Comparison of ENCODE assay signal across 1 cellular context in the genomic region with DNA sequence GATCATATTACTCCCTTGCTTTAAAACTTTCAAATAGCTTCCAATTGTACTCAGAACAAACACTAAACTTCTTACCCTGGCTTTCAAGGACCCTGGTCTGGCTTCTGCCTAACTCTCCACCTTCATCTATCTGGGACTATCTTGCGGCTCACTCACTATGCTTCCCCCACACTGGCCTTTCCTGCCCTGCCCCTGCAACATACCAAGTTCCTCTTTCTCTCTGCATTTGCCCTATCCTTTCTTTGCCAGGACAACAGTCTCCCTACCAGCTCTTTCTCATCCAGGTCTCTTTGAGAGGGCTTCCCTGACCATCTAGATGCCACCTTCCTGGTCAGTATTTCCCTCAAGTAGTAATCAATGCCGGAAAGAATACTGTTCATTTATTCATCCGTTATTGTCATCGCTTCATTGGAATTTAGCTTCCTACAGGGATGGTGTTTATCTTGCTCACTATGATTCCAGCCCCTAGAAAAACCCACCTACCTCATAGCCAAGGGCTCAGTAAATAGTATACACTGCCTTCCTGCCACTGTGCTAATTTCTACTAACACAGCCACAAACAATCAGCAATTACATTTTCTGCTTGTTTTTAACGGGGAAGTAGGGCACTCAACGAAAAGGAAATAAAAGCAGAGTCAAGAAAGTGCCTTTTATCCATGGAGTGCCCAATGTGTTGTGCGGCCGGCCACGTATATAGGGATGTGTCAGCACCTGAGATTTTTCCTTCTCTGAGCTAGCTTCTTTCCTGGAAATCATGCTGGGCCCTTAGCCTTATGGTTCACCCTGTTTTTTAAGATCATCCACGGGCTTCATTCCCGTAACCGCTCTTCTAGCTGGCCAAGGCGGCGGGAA.
TF ChIP-seq lines count a peak whose summit lies in the region.

No MANE protein-coding gene starts in this region.

TF ChIP-seq in K562, 482 proteins besides CTCF, POLR2A, EP300 and RAD21 (continued from another document and continues in another):
- TF ChIP-seq, protein P1, sequence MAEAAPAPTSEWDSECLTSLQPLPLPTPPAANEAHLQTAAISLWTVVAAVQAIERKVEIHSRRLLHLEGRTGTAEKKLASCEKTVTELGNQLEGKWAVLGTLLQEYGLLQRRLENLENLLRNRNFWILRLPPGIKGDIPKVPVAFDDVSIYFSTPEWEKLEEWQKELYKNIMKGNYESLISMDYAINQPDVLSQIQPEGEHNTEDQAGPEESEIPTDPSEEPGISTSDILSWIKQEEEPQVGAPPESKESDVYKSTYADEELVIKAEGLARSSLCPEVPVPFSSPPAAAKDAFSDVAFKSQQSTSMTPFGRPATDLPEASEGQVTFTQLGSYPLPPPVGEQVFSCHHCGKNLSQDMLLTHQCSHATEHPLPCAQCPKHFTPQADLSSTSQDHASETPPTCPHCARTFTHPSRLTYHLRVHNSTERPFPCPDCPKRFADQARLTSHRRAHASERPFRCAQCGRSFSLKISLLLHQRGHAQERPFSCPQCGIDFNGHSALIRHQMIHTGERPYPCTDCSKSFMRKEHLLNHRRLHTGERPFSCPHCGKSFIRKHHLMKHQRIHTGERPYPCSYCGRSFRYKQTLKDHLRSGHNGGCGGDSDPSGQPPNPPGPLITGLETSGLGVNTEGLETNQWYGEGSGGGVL (CRISPR knock-in tag; IDR thresholded peaks at IDR 0.05): no peak
- TF ChIP-seq ZNF75A (CRISPR knock-in tag; IDR thresholded peaks at IDR 0.05) (0 out of 2 replicates have a peak, but pooled peaks have one; percentile 5), ATF6 (CRISPR knock-in tag; IDR thresholded peaks at IDR 0.05) (0 out of 2 replicates have a peak, but pooled peaks have one; percentile 18), GTF2A2 (tag; IDR thresholded peaks at IDR 0.05) (no peak), CHCHD3 (CRISPR knock-in tag; IDR thresholded peaks at IDR 0.05) (peak; percentile 26; the same call in 1 of the 2 replicates), ARID1B (IDR thresholded peaks at IDR 0.05) (peak; percentile 50), PHB (CRISPR knock-in tag; IDR thresholded peaks at IDR 0.05) (no peak), BRD9 (IDR thresholded peaks at IDR 0.05; ENCODE audit: low read depth, partially characterized antibody) (peak; percentile 8), IRF1 (CRISPR knock-in tag; IDR thresholded peaks at IDR 0.05; ENCODE audit: borderline replicate concordance) (no peak), SMARCC2 (IDR thresholded peaks at IDR 0.05; ENCODE audit: low read depth) (peak; percentile 47; the same call in 1 of the 2 replicates), ZNF347 (CRISPR knock-in tag; IDR thresholded peaks at IDR 0.05; ENCODE audit: low read depth) (no peak), RNF219 (CRISPR knock-in tag; IDR thresholded peaks at IDR 0.05) (no peak), DACH1 (IDR thresholded peaks at IDR 0.05; ENCODE audit: partially characterized antibody) (peak; percentile 7), HOXB6 (CRISPR knock-in tag; IDR thresholded peaks at IDR 0.05; ENCODE audit: borderline replicate concordance) (no peak), GABPA (tag; conservative IDR thresholded peaks at IDR 0.05; ENCODE audit: low read depth) (0 out of 2 replicates have a peak, but pooled peaks have one; percentile 25), ZBTB43 (CRISPR knock-in tag; IDR thresholded peaks at IDR 0.05) (no peak)
- TF ChIP-seq, protein P2, sequence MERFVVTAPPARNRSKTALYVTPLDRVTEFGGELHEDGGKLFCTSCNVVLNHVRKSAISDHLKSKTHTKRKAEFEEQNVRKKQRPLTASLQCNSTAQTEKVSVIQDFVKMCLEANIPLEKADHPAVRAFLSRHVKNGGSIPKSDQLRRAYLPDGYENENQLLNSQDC (CRISPR knock-in tag; IDR thresholded peaks at IDR 0.05): 0 out of 2 replicates have a peak, but pooled peaks have one; percentile 25
- TF ChIP-seq, protein P3, sequence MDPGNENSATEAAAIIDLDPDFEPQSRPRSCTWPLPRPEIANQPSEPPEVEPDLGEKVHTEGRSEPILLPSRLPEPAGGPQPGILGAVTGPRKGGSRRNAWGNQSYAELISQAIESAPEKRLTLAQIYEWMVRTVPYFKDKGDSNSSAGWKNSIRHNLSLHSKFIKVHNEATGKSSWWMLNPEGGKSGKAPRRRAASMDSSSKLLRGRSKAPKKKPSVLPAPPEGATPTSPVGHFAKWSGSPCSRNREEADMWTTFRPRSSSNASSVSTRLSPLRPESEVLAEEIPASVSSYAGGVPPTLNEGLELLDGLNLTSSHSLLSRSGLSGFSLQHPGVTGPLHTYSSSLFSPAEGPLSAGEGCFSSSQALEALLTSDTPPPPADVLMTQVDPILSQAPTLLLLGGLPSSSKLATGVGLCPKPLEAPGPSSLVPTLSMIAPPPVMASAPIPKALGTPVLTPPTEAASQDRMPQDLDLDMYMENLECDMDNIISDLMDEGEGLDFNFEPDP (CRISPR knock-in tag; IDR thresholded peaks at IDR 0.05): 0 out of 2 replicates have a peak, but pooled peaks have one; percentile 71
- TF ChIP-seq, protein P4, sequence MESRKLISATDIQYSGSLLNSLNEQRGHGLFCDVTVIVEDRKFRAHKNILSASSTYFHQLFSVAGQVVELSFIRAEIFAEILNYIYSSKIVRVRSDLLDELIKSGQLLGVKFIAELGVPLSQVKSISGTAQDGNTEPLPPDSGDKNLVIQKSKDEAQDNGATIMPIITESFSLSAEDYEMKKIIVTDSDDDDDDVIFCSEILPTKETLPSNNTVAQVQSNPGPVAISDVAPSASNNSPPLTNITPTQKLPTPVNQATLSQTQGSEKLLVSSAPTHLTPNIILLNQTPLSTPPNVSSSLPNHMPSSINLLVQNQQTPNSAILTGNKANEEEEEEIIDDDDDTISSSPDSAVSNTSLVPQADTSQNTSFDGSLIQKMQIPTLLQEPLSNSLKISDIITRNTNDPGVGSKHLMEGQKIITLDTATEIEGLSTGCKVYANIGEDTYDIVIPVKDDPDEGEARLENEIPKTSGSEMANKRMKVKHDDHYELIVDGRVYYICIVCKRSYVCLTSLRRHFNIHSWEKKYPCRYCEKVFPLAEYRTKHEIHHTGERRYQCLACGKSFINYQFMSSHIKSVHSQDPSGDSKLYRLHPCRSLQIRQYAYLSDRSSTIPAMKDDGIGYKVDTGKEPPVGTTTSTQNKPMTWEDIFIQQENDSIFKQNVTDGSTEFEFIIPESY (CRISPR knock-in tag; IDR thresholded peaks at IDR 0.05): 0 out of 2 replicates have a peak, but pooled peaks have one; percentile 42
- TF ChIP-seq, protein P5, sequence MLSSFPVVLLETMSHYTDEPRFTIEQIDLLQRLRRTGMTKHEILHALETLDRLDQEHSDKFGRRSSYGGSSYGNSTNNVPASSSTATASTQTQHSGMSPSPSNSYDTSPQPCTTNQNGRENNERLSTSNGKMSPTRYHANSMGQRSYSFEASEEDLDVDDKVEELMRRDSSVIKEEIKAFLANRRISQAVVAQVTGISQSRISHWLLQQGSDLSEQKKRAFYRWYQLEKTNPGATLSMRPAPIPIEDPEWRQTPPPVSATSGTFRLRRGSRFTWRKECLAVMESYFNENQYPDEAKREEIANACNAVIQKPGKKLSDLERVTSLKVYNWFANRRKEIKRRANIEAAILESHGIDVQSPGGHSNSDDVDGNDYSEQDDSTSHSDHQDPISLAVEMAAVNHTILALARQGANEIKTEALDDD (IDR thresholded peaks at IDR 0.05): peak; percentile 46; the same call in 1 of the 2 replicates
- TF ChIP-seq, protein P6, sequence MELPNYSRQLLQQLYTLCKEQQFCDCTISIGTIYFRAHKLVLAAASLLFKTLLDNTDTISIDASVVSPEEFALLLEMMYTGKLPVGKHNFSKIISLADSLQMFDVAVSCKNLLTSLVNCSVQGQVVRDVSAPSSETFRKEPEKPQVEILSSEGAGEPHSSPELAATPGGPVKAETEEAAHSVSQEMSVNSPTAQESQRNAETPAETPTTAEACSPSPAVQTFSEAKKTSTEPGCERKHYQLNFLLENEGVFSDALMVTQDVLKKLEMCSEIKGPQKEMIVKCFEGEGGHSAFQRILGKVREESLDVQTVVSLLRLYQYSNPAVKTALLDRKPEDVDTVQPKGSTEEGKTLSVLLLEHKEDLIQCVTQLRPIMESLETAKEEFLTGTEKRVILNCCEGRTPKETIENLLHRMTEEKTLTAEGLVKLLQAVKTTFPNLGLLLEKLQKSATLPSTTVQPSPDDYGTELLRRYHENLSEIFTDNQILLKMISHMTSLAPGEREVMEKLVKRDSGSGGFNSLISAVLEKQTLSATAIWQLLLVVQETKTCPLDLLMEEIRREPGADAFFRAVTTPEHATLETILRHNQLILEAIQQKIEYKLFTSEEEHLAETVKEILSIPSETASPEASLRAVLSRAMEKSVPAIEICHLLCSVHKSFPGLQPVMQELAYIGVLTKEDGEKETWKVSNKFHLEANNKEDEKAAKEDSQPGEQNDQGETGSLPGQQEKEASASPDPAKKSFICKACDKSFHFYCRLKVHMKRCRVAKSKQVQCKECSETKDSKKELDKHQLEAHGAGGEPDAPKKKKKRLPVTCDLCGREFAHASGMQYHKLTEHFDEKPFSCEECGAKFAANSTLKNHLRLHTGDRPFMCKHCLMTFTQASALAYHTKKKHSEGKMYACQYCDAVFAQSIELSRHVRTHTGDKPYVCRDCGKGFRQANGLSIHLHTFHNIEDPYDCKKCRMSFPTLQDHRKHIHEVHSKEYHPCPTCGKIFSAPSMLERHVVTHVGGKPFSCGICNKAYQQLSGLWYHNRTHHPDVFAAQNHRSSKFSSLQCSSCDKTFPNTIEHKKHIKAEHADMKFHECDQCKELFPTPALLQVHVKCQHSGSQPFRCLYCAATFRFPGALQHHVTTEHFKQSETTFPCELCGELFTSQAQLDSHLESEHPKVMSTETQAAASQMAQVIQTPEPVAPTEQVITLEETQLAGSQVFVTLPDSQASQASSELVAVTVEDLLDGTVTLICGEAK (IDR thresholded peaks at IDR 0.05): peak; percentile 56
- TF ChIP-seq, protein P6 (CRISPR knock-in tag; IDR thresholded peaks at IDR 0.05): no peak
